Comparison of ENCODE assay signal across 12 cellular contexts in genomic region chr18:26159353-26159752, GRCh38. TPM values are rescaled to one million over a fixed set of nuclear protein-coding genes. Genes with fewer than 3 reads are reported as not detected.
DNase-seq lines count a peak whose midpoint lies in the region; ATAC-seq and TF ChIP-seq lines count a peak whose summit lies in the region.
"Had no signal": no experiment of that assay in that cellular context is flagged by ENCODE, and none has a peak within 500 bp of the region (broad histone marks: within the 10 kb centered on the region; RNA-seq: fewer than 3 reads in every experiment).

No MANE protein-coding gene starts in this region.

- DNase-seq in DND-41 (no peak), NCI-H748 (lab: John Stamatoyannopoulos, UW; ENCODE audit: unreplicated experiment) (peak; percentile 19), chondrocyte (ENCODE audit: low spot score) (no peak), T-helper 2 cell (no peak), nephron progenitor cell (no peak)
- DNase-seq: gastrocnemius medialis; NCI-H2107; stimulated activated CD4-positive, alpha-beta T cell treated with anti-CD3 and anti-CD28 coated beads, Interleukin-2, amount 100 ng/mL, for 24 hours had no signal

- no peak overlapping the region for H3K9ac ChIP-seq in DND-41 (ENCODE audit: low read depth, low read length)

- no peak overlapping the region for H3K4me3 ChIP-seq in DND-41 (ENCODE audit: low read depth in 1 of 2, low read length in 2 of 2)
- H3K4me3 ChIP-seq: gastrocnemius medialis, thoracic aorta had no signal

- H3K9me3 ChIP-seq in DND-41 (ENCODE audit: insufficient read depth, low read length, severe bottlenecking): no peaks in the 10 kb centered on the region
- H3K9me3 ChIP-seq: gastrocnemius medialis, thoracic aorta had no signal

- no peaks in the 10 kb centered on the region for H3K4me1 ChIP-seq in DND-41 (ENCODE audit: insufficient read depth, low read length)

- H3K27ac Mint-ChIP-seq in chondrocyte (ENCODE audit: unreplicated experiment) (no peak overlapping the region), nephron progenitor cell (no peak overlapping the region)

- H3K4me1 Mint-ChIP-seq in chondrocyte (ENCODE audit: low read depth) (no peaks in the 10 kb centered on the region), nephron progenitor cell (no peaks in the 10 kb centered on the region)

- no peaks in the 10 kb centered on the region for H3K79me2 ChIP-seq in DND-41 (ENCODE audit: insufficient read depth, low read length)

- H3K4me3 Mint-ChIP-seq in chondrocyte (ENCODE audit: unreplicated experiment): no peak overlapping the region
- no peak overlapping the region for H3K4me3 Mint-ChIP-seq in nephron progenitor cell

- no peaks in the 10 kb centered on the region for H3K36me3 ChIP-seq in DND-41 (ENCODE audit: insufficient read depth, low read length)
- H3K36me3 ChIP-seq: gastrocnemius medialis, thoracic aorta had no signal

- no peak overlapping the region for H3K27ac ChIP-seq in 22Rv1
- H3K27ac ChIP-seq in DND-41 (ENCODE audit: low read length): no peak overlapping the region
- H3K27ac ChIP-seq: gastrocnemius medialis, thoracic aorta had no signal

- H4K20me1 ChIP-seq in DND-41 (ENCODE audit: insufficient read depth, low read length): no peaks in the 10 kb centered on the region

- ATAC-seq in DND-41 (ENCODE audit: insufficient read depth, low read depth): peak; percentile 40; the same call in 1 of the 3 replicates
- ATAC-seq in HG03571 (IDR thresholded peaks at IDR 0.05; ENCODE audit: unreplicated experiment): no peak
- no peak for ATAC-seq in HG02798 (IDR thresholded peaks at IDR 0.05; ENCODE audit: poor library complexity, unreplicated experiment)
- ATAC-seq: gastrocnemius medialis had no signal

- peaks cover 2% of the 10 kb centered on the region for H3K27me3 Mint-ChIP-seq in chondrocyte (ENCODE audit: low read depth)
- no peaks in the 10 kb centered on the region for H3K27me3 Mint-ChIP-seq in nephron progenitor cell (ENCODE audit: low read depth, poor library complexity)

- H3K27me3 ChIP-seq in DND-41 (ENCODE audit: insufficient read depth, low read length, poor library complexity): no peaks in the 10 kb centered on the region
- H3K27me3 ChIP-seq: gastrocnemius medialis had no signal

- TF ChIP-seq CTCF in 22Rv1 (IDR thresholded peaks at IDR 0.05): peak; percentile 45
- TF ChIP-seq CTCF in DND-41 (IDR thresholded peaks at IDR 0.05; ENCODE audit: borderline replicate concordance, extremely low read depth, low read length, poor library complexity, severe bottlenecking): peak; percentile 54
- peak; percentile 75 for TF ChIP-seq CTCF in chondrocyte (IDR thresholded peaks at IDR 0.05)
- TF ChIP-seq CTCF in nephron progenitor cell (IDR thresholded peaks at IDR 0.05): no peak

- H3K36me3 Mint-ChIP-seq in chondrocyte (ENCODE audit: low read depth) (no peaks in the 10 kb centered on the region), nephron progenitor cell (ENCODE audit: low read depth) (no peaks in the 10 kb centered on the region)

- no peak overlapping the region for H2AFZ ChIP-seq in DND-41 (ENCODE audit: low read depth, low read length)

- H3K9me3 Mint-ChIP-seq in chondrocyte (ENCODE audit: low read depth) (no peaks in the 10 kb centered on the region), nephron progenitor cell (no peaks in the 10 kb centered on the region)

- no peak overlapping the region for H3K4me2 ChIP-seq in DND-41 (ENCODE audit: insufficient read depth, low read length)

RNA-seq across cellular contexts. Expression of gene PSMA8, which starts 25.7 kb away (rescaled TPM):
- total RNA-seq in chondrocyte: not detected in 3 replicates
- total RNA-seq: gastrocnemius medialis, thoracic aorta had no signal
